Comparison of ENCODE assay signal across 8 cellular contexts in the genomic region with DNA sequence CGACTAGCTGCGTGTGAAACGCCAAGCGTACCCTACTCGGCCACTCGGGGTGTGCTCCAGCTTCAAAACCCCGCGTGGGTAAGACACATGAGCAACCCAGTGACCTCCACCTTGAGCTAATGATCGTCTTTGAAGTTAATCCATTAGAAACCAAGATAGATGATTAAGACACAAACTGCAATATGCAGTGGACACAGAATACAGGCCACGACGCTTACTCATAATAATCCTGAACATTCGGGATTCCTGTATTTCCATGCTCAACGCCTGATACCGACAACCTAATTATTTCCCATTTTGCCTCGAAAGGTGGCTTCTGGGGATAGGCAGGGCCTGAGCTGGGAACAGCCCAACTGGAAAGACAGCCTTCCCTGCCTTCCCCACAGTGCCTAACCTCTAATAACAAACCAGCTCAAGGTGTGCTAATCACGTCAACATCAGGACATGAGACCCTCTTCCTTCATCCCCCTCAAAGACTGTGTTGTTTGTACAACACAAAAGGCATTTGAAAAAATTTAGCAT. TPM values are rescaled to one million over a fixed set of nuclear protein-coding genes. Genes with fewer than 3 reads are reported as not detected.
DNase-seq lines count a peak whose midpoint lies in the region; ATAC-seq and TF ChIP-seq lines count a peak whose summit lies in the region.

No MANE protein-coding gene starts in this region.

- intact Hi-C loops in left colon (cut with DNase I, micrococcal nuclease), result no loop called here

- peaks cover 18% of the 10 kb centered on the region for H3K4me1 Mint-ChIP-seq in mesothelial cell of epicardium

- no peaks in the 10 kb centered on the region for H3K27me3 Mint-ChIP-seq in mesothelial cell of epicardium (ENCODE audit: low read depth)

- H3K4me3 Mint-ChIP-seq in mesothelial cell of epicardium, result peak overlapping the region; percentile 74

- TF ChIP-seq CTCF in AG04449 (IDR thresholded peaks at IDR 0.05; ENCODE audit: insufficient read depth, low read length, missing control alignments) (no peak), HFF-Myc (IDR thresholded peaks at IDR 0.05; ENCODE audit: low read depth, low read length, missing control alignments) (no peak), brain microvascular endothelial cell (IDR thresholded peaks at IDR 0.05; ENCODE audit: low read depth, low read length, missing control alignments) (no peak), mesothelial cell of epicardium (IDR thresholded peaks at IDR 0.05; ENCODE audit: unreplicated experiment) (no peak)

- H3K27ac ChIP-seq in brain microvascular endothelial cell, result no peak overlapping the region

- H3K36me3 ChIP-seq in brain microvascular endothelial cell (replicated peaks), result peaks cover 26% of the 10 kb centered on the region

- H3K4me3 ChIP-seq in AG04449 (ENCODE audit: low read depth, low read length) (peak overlapping the region; percentile 58), HFF-Myc (replicated peaks; ENCODE audit: low read depth, low read length) (peak overlapping the region; percentile 30), brain microvascular endothelial cell (ENCODE audit: low read depth, low read length) (peak overlapping the region; percentile 57)

- in situ Hi-C loops in brain microvascular endothelial cell (cut with HindIII; ENCODE audit: low pct_ligation_motif_present, low sequenced_read_pairs), result no loop called here

- ATAC-seq in GM19351 (IDR thresholded peaks at IDR 0.05; ENCODE audit: unreplicated experiment) (no peak), left colon (no peak)

- peaks cover 11% of the 10 kb centered on the region for H3K36me3 Mint-ChIP-seq in mesothelial cell of epicardium

- POLR2A ChIA-PET in AG04449 (lab: Yijun Ruan, JAX), result interaction anchor here (2.0 kb wide), 1 partner anchor 301 kb away, joined by 7 read pairs; no protein-coding TSS in a partner anchor

- no peaks in the 10 kb centered on the region for H3K27me3 ChIP-seq in brain microvascular endothelial cell (replicated peaks)

- CTCF ChIA-PET in AG04449 (lab: Yijun Ruan, JAX), result interaction anchor here (0.6 to 10.5 kb wide), 4 partner anchors 17 to 423 kb away, joined by 3 to 82 read pairs (median 4); no protein-coding TSS in a partner anchor

- DNase-seq in AG04449 (ENCODE audit: low read depth, low spot score) (no peak), HFF-Myc (ENCODE audit: extremely low read depth, low read depth) (no peak), brain microvascular endothelial cell (no peak), mesothelial cell of epicardium (ENCODE audit: low spot score in 2 of 2, unreplicated experiment in 2 of 2) (no peak), NOMO-1 treated with DMSO at 0.1 percent for 48 hours (lab: John Stamatoyannopoulos, UW; ENCODE audit: unreplicated experiment) (no peak), EL (no peak), left colon (no peak)

- H3K9me3 Mint-ChIP-seq in mesothelial cell of epicardium, result no peaks in the 10 kb centered on the region

- peak overlapping the region; percentile 52 for H3K27ac Mint-ChIP-seq in mesothelial cell of epicardium

RNA-seq across cellular contexts. Expression of gene COPRS, which starts 0.5 kb away (rescaled TPM):
- 27.6 to 29.4 TPM (median 28.4 TPM) in 3 replicates for total RNA-seq in mesothelial cell of epicardium
- 10 to 100 TPM; 15.9 to 23.6 TPM for total RNA-seq in left colon

RNA-seq across cellular contexts. Expression of gene UTP6, which starts 42.0 kb away (rescaled TPM):
- 70.9 to 76.0 TPM (median 72.4 TPM) in 3 replicates for total RNA-seq in mesothelial cell of epicardium
- total RNA-seq in left colon, result 10 to 100 TPM; 36.4 to 37.0 TPM
